ENCODE assay signal across 8 cellular contexts in the genomic region with DNA sequence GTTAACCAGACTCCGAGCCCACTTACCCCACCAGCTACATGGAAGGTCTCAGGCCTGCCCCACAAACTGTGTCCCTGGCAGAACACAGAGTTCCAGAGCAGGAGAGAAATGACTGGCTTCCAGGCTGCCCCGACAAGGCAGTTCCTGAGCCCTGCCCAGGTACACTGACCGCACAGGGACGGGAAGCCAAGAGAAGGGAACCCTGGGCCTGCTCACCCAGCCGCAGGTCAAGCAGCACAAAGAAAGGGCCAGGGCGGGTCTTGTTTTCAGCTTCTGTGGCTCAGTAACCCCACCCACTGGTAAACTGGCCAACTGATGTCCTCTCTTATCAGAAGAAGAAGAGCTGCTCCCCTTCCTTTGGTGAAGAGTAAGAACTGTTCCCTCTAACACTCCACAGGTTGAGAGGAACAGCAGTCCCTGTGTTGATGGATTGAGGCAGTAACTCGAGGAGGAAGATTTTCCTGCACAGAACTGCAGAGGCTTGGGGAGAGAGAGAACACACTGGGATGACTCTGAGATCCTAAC.
DNase-seq lines count a peak whose midpoint lies in the region; ATAC-seq, FAIRE-seq and TF ChIP-seq lines count a peak whose summit lies in the region.

No MANE protein-coding gene starts in this region.

- H3K4me1 ChIP-seq in mammary epithelial cell (ENCODE audit: insufficient read depth, low read length): no peaks in the 10 kb centered on the region
- H3K4me1 ChIP-seq in kidney (ENCODE audit: control insufficient read depth in 1 of 2, insufficient read depth in 1 of 2, low read depth in 1 of 2, low read length in 2 of 2): peaks cover 0 to 7% of the 10 kb centered on the region in 2 donors
- H3K4me1 ChIP-seq in thoracic aorta (ENCODE audit: control insufficient read depth in 1 of 2, low read depth in 2 of 2): peaks cover 45 to 75% of the 10 kb centered on the region in 2 donors

- no peaks in the 10 kb centered on the region for H3K27me3 Mint-ChIP-seq in MCF 10A (ENCODE audit: insufficient read depth, unreplicated experiment)
- no peaks in the 10 kb centered on the region for H3K27me3 Mint-ChIP-seq in activated T-helper 17 cell treated with anti-CD3 and anti-CD28 coated beads, Interleukin-2, amount 50 U/mL, for 72 hours

- H3K27ac Mint-ChIP-seq in MCF 10A (ENCODE audit: low read depth, unreplicated experiment): peak overlapping the region; percentile 44
- H3K27ac Mint-ChIP-seq in activated T-helper 17 cell treated with anti-CD3 and anti-CD28 coated beads, Interleukin-2, amount 50 U/mL, for 72 hours: peak overlapping the region; percentile 93

- dilution Hi-C loops in mammary epithelial cell (cut with HindIII; ENCODE audit: low sequenced_read_pairs): no loop called here

- intact Hi-C loops in MCF 10A (cut with micrococcal nuclease): no loop called here
- intact Hi-C loops in mammary epithelial cell (cut with micrococcal nuclease): loop anchor here (5.0 kb wide), 1 partner anchor 276 kb away; no protein-coding TSS in a partner anchor
- intact Hi-C loops in kidney (cut with DNase I): no loop called here

- in situ Hi-C loops in mammary epithelial cell (cut with MboI; ENCODE audit: low sequenced_read_pairs in 2 of 2): no loop called here

- no peaks in the 10 kb centered on the region for H4K20me1 ChIP-seq in mammary epithelial cell (ENCODE audit: insufficient read depth, low read length)

- no peak for FAIRE-seq in kidney (lab: Jason Lieb, UNC)

- H3K4me3 ChIP-seq in mammary epithelial cell (replicated peaks in 1 of 3; ENCODE audit: insufficient read depth in 1 of 3, low read depth in 2 of 3, low read length in 3 of 3): no peak overlapping the region
- H3K4me3 ChIP-seq in kidney (ENCODE audit: low read length in 2 of 2): no peak overlapping the region
- H3K4me3 ChIP-seq in thoracic aorta: no peak overlapping the region

- peaks cover 25% of the 10 kb centered on the region for H3K36me3 Mint-ChIP-seq in MCF 10A (ENCODE audit: insufficient read depth, unreplicated experiment)
- peaks cover 36% of the 10 kb centered on the region for H3K36me3 Mint-ChIP-seq in activated T-helper 17 cell treated with anti-CD3 and anti-CD28 coated beads, Interleukin-2, amount 50 U/mL, for 72 hours (ENCODE audit: low read depth)

- H3K79me2 ChIP-seq in mammary epithelial cell (ENCODE audit: insufficient read depth, low read length): no peaks in the 10 kb centered on the region

- peak; percentile 29 for DNase-seq in MCF 10A (ENCODE audit: unreplicated experiment)
- DNase-seq in mammary epithelial cell: no peak
- DNase-seq in kidney: peak; percentile 82
- no peak for DNase-seq in thoracic aorta (ENCODE audit: low spot score)
- no peak for DNase-seq in GM03348 (ENCODE audit: low spot score)
- no peak for DNase-seq in Kasumi-1 (lab: John Stamatoyannopoulos, UW)

- ATAC-seq in HG03196 (IDR thresholded peaks at IDR 0.05; ENCODE audit: unreplicated experiment) (peak; percentile 36), thoracic aorta (ENCODE audit: insufficient number of reproducible peaks, low FRiP score, low read depth) (no peak)
- ATAC-seq in activated T-helper 17 cell treated with anti-CD3 and anti-CD28 coated beads, Interleukin-2, amount 50 U/mL, for 72 hours (replicated peaks): peak; percentile 17

- no TSS peak for BruUV-seq in MCF 10A (replicated peaks; lab: Mats Ljungman, UMichigan)
- no TSS peak for BruUV-seq in mammary epithelial cell (replicated peaks; lab: Mats Ljungman, UMichigan)

- CTCF ChIA-PET in MCF 10A (lab: Yijun Ruan, JAX) (interaction anchor here (0.5 kb wide), 2 partner anchors 18 to 70 kb away, joined by 3 read pairs; no protein-coding TSS in a partner anchor), mammary epithelial cell (lab: Charles Lee; ENCODE audit: low non-redundant PET) (no interaction called here)

- H3K27me3 ChIP-seq in mammary epithelial cell (ENCODE audit: insufficient read depth, low read length): no peaks in the 10 kb centered on the region
- H3K27me3 ChIP-seq in thoracic aorta (replicated peaks; ENCODE audit: insufficient read depth): no peaks in the 10 kb centered on the region

- H3K4me3 Mint-ChIP-seq in MCF 10A (ENCODE audit: unreplicated experiment): no peak overlapping the region
- peak overlapping the region; percentile 84 for H3K4me3 Mint-ChIP-seq in activated T-helper 17 cell treated with anti-CD3 and anti-CD28 coated beads, Interleukin-2, amount 50 U/mL, for 72 hours

- H3K9ac ChIP-seq in mammary epithelial cell (ENCODE audit: insufficient read depth, low read length) (no peak overlapping the region), kidney (ENCODE audit: low read length in 2 of 2) (no peak overlapping the region)

- TF ChIP-seq CTCF in MCF 10A (IDR thresholded peaks at IDR 0.05; ENCODE audit: unreplicated experiment): no peak
- TF ChIP-seq CTCF in mammary epithelial cell (conservative IDR thresholded peaks at IDR 0.05 in 1 of 2, IDR thresholded peaks at IDR 0.05 in 1 of 2; ENCODE audit: extremely low read depth in 1 of 2, insufficient read depth in 1 of 2, low read depth in 1 of 2, low read length in 2 of 2): no peak
- peak; percentile 13 for TF ChIP-seq CTCF in kidney (IDR thresholded peaks at IDR 0.05; ENCODE audit: borderline replicate concordance, extremely low read depth, insufficient read depth)
- TF ChIP-seq CTCF in thoracic aorta (IDR thresholded peaks at IDR 0.05): no peak

- H3K4me1 Mint-ChIP-seq in MCF 10A (ENCODE audit: insufficient read depth, unreplicated experiment): peaks cover 12% of the 10 kb centered on the region
- H3K4me1 Mint-ChIP-seq in activated T-helper 17 cell treated with anti-CD3 and anti-CD28 coated beads, Interleukin-2, amount 50 U/mL, for 72 hours: peaks cover 48% of the 10 kb centered on the region

- POLR2A ChIA-PET in MCF 10A (lab: Yijun Ruan, JAX): interaction anchor here (0.6 to 1.0 kb wide), 3 partner anchors 16 to 110 kb away, joined by 3 to 5 read pairs (median 3); no protein-coding TSS in a partner anchor

- no peaks in the 10 kb centered on the region for H3K36me3 ChIP-seq in mammary epithelial cell (ENCODE audit: insufficient read depth, low read length)
- H3K36me3 ChIP-seq in kidney (ENCODE audit: control insufficient read depth in 1 of 2, insufficient read depth in 2 of 2, low read length in 2 of 2): no peaks in the 10 kb centered on the region
- no peaks in the 10 kb centered on the region for H3K36me3 ChIP-seq in thoracic aorta

- H3K9me3 ChIP-seq in mammary epithelial cell (replicated peaks; ENCODE audit: insufficient read depth, low read length) (no peaks in the 10 kb centered on the region), kidney (ENCODE audit: control insufficient read depth in 1 of 2, low read length in 2 of 2) (no peaks in the 10 kb centered on the region), thoracic aorta (no peaks in the 10 kb centered on the region)

- H3K27ac ChIP-seq in mammary epithelial cell (ENCODE audit: insufficient read depth, low read depth, low read length) (no peak overlapping the region), kidney (ENCODE audit: low read depth in 2 of 2, low read length in 2 of 2) (peak overlapping the region; percentile 0 to 71), thoracic aorta (peak overlapping the region; percentile 78 to 90)

- H3K9me3 Mint-ChIP-seq in MCF 10A (ENCODE audit: unreplicated experiment): no peaks in the 10 kb centered on the region
- H3K9me3 Mint-ChIP-seq in activated T-helper 17 cell treated with anti-CD3 and anti-CD28 coated beads, Interleukin-2, amount 50 U/mL, for 72 hours: no peaks in the 10 kb centered on the region

- 99% methylated on average over 7 of the region's 7 CpGs for WGBS in mammary epithelial cell (ENCODE audit: low coverage, missing lambda C conversion rate)

- no peak overlapping the region for H2AFZ ChIP-seq in mammary epithelial cell (ENCODE audit: low read depth, low read length)

- H3K4me2 ChIP-seq in mammary epithelial cell (ENCODE audit: insufficient read depth, low read depth, low read length): no peak overlapping the region

Comparison
In these comparisons a context has a peak if more than half of its experiments do, and no peak if none do; other contexts are left out.
1. DNase-seq: peak in MCF 10A (single experiment) and kidney (single experiment); none in mammary epithelial cell (single experiment), thoracic aorta (single experiment), GM03348 (single experiment) and Kasumi-1 (0 of 2).